8 cellular contexts compared by ENCODE assay signal in the genomic region with DNA sequence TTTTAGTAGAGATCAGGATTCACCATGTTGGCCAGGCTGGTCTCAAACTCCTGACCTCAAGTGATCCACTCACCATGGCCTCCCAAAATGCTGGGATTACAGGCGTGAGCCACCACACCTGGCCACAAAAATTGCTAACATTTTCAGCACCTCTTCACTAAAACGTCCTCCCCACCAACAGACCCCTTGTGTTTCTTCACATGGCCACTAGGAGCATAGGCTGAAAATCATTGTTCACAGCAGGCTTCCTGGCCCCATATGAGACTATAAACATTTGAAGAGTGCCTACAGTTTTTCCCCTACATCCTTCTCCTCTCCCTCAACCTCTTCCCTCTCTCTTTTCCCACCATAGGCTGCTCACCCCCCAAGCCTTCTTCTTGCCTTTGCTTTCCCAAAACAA. TPM values are rescaled to one million over a fixed set of nuclear protein-coding genes. Genes with fewer than 3 reads are reported as not detected.
DNase-seq lines count a peak whose midpoint lies in the region; ATAC-seq, FAIRE-seq and TF ChIP-seq lines count a peak whose summit lies in the region.

No MANE protein-coding gene starts in this region.

- CTCF ChIA-PET in activated CD4-positive, alpha-beta T cell treated with anti-CD3 and anti-CD28 coated beads, Interleukin-2, amount 10 ng/mL, durations not matched to agents 7 days and 5 days (lab: Charles Lee), result no interaction called here

- H3K27me3 ChIP-seq in bronchial epithelial cell (ENCODE audit: control insufficient read depth, insufficient read depth, low read length) (no peaks in the 10 kb centered on the region), heart left ventricle (no peaks in the 10 kb centered on the region)

- ATAC-seq in GM21367 (IDR thresholded peaks at IDR 0.05; ENCODE audit: unreplicated experiment) (no peak), heart left ventricle (no peak)

- no peak for FAIRE-seq in bronchial epithelial cell (lab: Jason Lieb, UNC)

- no peaks in the 10 kb centered on the region for H3K9me3 ChIP-seq in heart left ventricle

- TF ChIP-seq POLR2A in heart left ventricle (IDR thresholded peaks at IDR 0.05), result no peak

- H3K27ac Mint-ChIP-seq in activated CD4-positive, alpha-beta T cell treated with anti-CD3 and anti-CD28 coated beads, Interleukin-2, amount 10 ng/mL, durations not matched to agents 7 days and 5 days, result no peak overlapping the region
- peak overlapping the region; percentile 28 for H3K27ac Mint-ChIP-seq in progenitor cell of endocrine pancreas

- H3K36me3 ChIP-seq in bronchial epithelial cell (ENCODE audit: control insufficient read depth, insufficient read depth, low read length) (no peaks in the 10 kb centered on the region), heart left ventricle (no peaks in the 10 kb centered on the region)

- TF ChIP-seq CTCF in bronchial epithelial cell (IDR thresholded peaks at IDR 0.05; ENCODE audit: insufficient read depth, low read length, severe bottlenecking) (peak; percentile 33), progenitor cell of endocrine pancreas (IDR thresholded peaks at IDR 0.05; ENCODE audit: unreplicated experiment) (peak; percentile 61), heart left ventricle (IDR thresholded peaks at IDR 0.05) (peak in 6 of 12 donors; percentile 7 to 34 (median 14))

- peaks cover 0 to 13% (median 0%) of the 10 kb centered on the region in 12 donors for H3K4me1 ChIP-seq in heart left ventricle

- no peak overlapping the region for H3K4me3 ChIP-seq in bronchial epithelial cell (ENCODE audit: low read depth, low read length)
- H3K4me3 ChIP-seq in heart left ventricle, result no peak overlapping the region

- 41 to 48% (median 46%) methylated on average over 2 of the region's 2 CpGs for WGBS in heart left ventricle, 4 donors

- no peaks in the 10 kb centered on the region for H3K9me3 Mint-ChIP-seq in activated CD4-positive, alpha-beta T cell treated with anti-CD3 and anti-CD28 coated beads, Interleukin-2, amount 10 ng/mL, durations not matched to agents 7 days and 5 days
- no peaks in the 10 kb centered on the region for H3K9me3 Mint-ChIP-seq in progenitor cell of endocrine pancreas (ENCODE audit: low read depth)

- H3K4me1 Mint-ChIP-seq in activated CD4-positive, alpha-beta T cell treated with anti-CD3 and anti-CD28 coated beads, Interleukin-2, amount 10 ng/mL, durations not matched to agents 7 days and 5 days, result no peaks in the 10 kb centered on the region
- no peaks in the 10 kb centered on the region for H3K4me1 Mint-ChIP-seq in progenitor cell of endocrine pancreas (ENCODE audit: low read depth)

- no peaks in the 10 kb centered on the region for H3K36me3 Mint-ChIP-seq in activated CD4-positive, alpha-beta T cell treated with anti-CD3 and anti-CD28 coated beads, Interleukin-2, amount 10 ng/mL, durations not matched to agents 7 days and 5 days (ENCODE audit: low read depth)
- H3K36me3 Mint-ChIP-seq in progenitor cell of endocrine pancreas (ENCODE audit: insufficient read depth), result no peaks in the 10 kb centered on the region

- H3K27me3 Mint-ChIP-seq in activated CD4-positive, alpha-beta T cell treated with anti-CD3 and anti-CD28 coated beads, Interleukin-2, amount 10 ng/mL, durations not matched to agents 7 days and 5 days, result no peaks in the 10 kb centered on the region
- H3K27me3 Mint-ChIP-seq in progenitor cell of endocrine pancreas, result no peaks in the 10 kb centered on the region

- peak; percentile 36 for DNase-seq in activated CD4-positive, alpha-beta T cell treated with anti-CD3 and anti-CD28 coated beads, Interleukin-2, amount 10 ng/mL, durations not matched to agents 7 days and 5 days
- no peak for DNase-seq in activated CD4-positive, alpha-beta T cell treated with anti-CD3 and anti-CD28 coated beads, Interleukin-2, amount 50 U/mL, for 4 hours
- DNase-seq in M059J (ENCODE audit: low read depth) (peak; percentile 22), bronchial epithelial cell (ENCODE audit: low read depth) (peak; percentile 18), progenitor cell of endocrine pancreas (ENCODE audit: low spot score, unreplicated experiment) (no peak), HK-2 (ENCODE audit: unreplicated experiment) (no peak), heart left ventricle (no peak)

- no peak overlapping the region for H3K27ac ChIP-seq in heart left ventricle

- POLR2A ChIA-PET in activated CD4-positive, alpha-beta T cell treated with anti-CD3 and anti-CD28 coated beads, Interleukin-2, amount 10 ng/mL, durations not matched to agents 7 days and 5 days (lab: Charles Lee), result no interaction called here

- intact Hi-C loops in heart left ventricle (cut with DNase I), result no loop called here

- H3K4me3 Mint-ChIP-seq in activated CD4-positive, alpha-beta T cell treated with anti-CD3 and anti-CD28 coated beads, Interleukin-2, amount 10 ng/mL, durations not matched to agents 7 days and 5 days, result no peak overlapping the region
- H3K4me3 Mint-ChIP-seq in progenitor cell of endocrine pancreas (ENCODE audit: low read depth), result no peak overlapping the region

RNA-seq across cellular contexts. Expression of gene SFPQ, which starts 28.0 kb away (rescaled TPM):
- total RNA-seq in activated CD4-positive, alpha-beta T cell treated with anti-CD3 and anti-CD28 coated beads, Interleukin-2, amount 10 ng/mL, durations not matched to agents 7 days and 5 days, result 100 to 1,000 TPM; 375 to 397 TPM
- total RNA-seq in M059J (2014; rRNA removed; shearing (Covaris generic)), result 110 and 196 TPM in 2 replicates
- total RNA-seq in bronchial epithelial cell (147 and 275 TPM in 2 replicates), progenitor cell of endocrine pancreas (651 and 653 TPM in 2 replicates), heart left ventricle (100 to 1,000 TPM in 2 of 9 donors, 10 to 100 TPM in 7; 58.6 to 114 (median 76.4) TPM)
- polyA plus RNA-seq in heart left ventricle, result 100 to 1,000 TPM in 1 of 2 donors, 10 to 100 TPM in 1; 74.9 to 103 TPM

RNA-seq across cellular contexts. Expression of gene ZMYM4, which starts 47.5 kb away (rescaled TPM):
- total RNA-seq in activated CD4-positive, alpha-beta T cell treated with anti-CD3 and anti-CD28 coated beads, Interleukin-2, amount 10 ng/mL, durations not matched to agents 7 days and 5 days, result 10 to 100 TPM; 25.1 to 29.1 TPM
- total RNA-seq in M059J (2014; rRNA removed; shearing (Covaris generic)), result 20.1 and 36.1 TPM in 2 replicates
- total RNA-seq in bronchial epithelial cell (19.5 and 20.5 TPM in 2 replicates), progenitor cell of endocrine pancreas (95.8 and 103 TPM in 2 replicates), heart left ventricle (10 to 100 TPM; 18.8 to 44.3 (median 36.1) TPM)
- 10 to 100 TPM in 1 of 2 donors, 1 to 10 TPM in 1; 8.0 to 12.6 TPM for polyA plus RNA-seq in heart left ventricle

Comparison
In these comparisons a context has a peak if more than half of its experiments do, and no peak if none do; other contexts are left out.
1. DNase-seq: peak in activated CD4-positive, alpha-beta T cell treated with anti-CD3 and anti-CD28 coated beads, Interleukin-2, amount 10 ng/mL, durations not matched to agents 7 days and 5 days (single experiment), M059J (single experiment) and bronchial epithelial cell (single experiment); none in activated CD4-positive, alpha-beta T cell treated with anti-CD3 and anti-CD28 coated beads, Interleukin-2, amount 50 U/mL, for 4 hours (0 of 2), progenitor cell of endocrine pancreas (single experiment), HK-2 (single experiment) and heart left ventricle (0 of 5).